In the genomic region with DNA sequence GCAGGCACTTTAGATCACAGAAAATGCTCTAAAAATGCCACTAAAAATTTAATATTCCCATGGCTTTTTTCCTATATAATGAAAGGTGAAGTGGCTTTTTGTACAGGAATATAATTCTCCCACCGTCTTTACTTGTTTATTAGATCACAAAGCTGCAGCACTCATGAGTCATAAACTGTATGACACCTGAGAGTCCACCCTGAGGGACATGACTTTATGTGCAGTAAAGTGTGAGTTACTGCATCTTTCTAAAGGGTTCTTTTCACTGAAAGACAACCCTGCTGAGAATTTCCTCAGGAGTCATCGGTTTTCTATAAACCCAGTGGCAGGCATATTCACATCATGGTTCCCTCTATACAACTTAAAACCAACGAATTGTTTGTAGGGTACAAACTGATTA, we compare ENCODE assay signal across 15 cellular contexts.
DNase-seq lines count a peak whose midpoint lies in the region; TF ChIP-seq lines count a peak whose summit lies in the region.
"Had no signal": no experiment of that assay in that cellular context is flagged by ENCODE, and none has a peak within 500 bp of the region (broad histone marks: within the 10 kb centered on the region; RNA-seq: fewer than 3 reads in every experiment).

No MANE protein-coding gene starts in this region.

- H3K27me3 ChIP-seq in neural progenitor cell = no peaks in the 10 kb centered on the region
- H3K27me3 ChIP-seq: adrenal gland had no signal

- TF ChIP-seq CTCF in cardiac fibroblast (IDR thresholded peaks at IDR 0.05; ENCODE audit: low read depth, low read length) = no peak
- TF ChIP-seq CTCF in neural progenitor cell (IDR thresholded peaks at IDR 0.05) = no peak

- H3K79me2 ChIP-seq in neural progenitor cell (ENCODE audit: low read depth) = peaks cover 100% of the 10 kb centered on the region

- H3K36me3 Mint-ChIP-seq in neural progenitor cell = peaks cover 38% of the 10 kb centered on the region

- peak overlapping the region; percentile 1 for H3K4me2 ChIP-seq in neural progenitor cell

- H3K9me3 Mint-ChIP-seq in neural progenitor cell = peaks cover 7% of the 10 kb centered on the region
- H3K9me3 Mint-ChIP-seq: activated T-cell treated with anti-CD3 and anti-CD28 coated beads, Interleukin-2, amount 50 U/mL, for 72 hours had no signal

- H3K4me1 Mint-ChIP-seq in neural progenitor cell = peaks cover 19% of the 10 kb centered on the region

- no peak overlapping the region for H3K4me3 Mint-ChIP-seq in neural progenitor cell
- H3K4me3 Mint-ChIP-seq: activated T-cell treated with anti-CD3 and anti-CD28 coated beads, Interleukin-2, amount 50 U/mL, for 72 hours had no signal

- no peak overlapping the region for H3K9ac ChIP-seq in neural progenitor cell

- H3K9me3 ChIP-seq in neural progenitor cell (ENCODE audit: low read depth) = no peaks in the 10 kb centered on the region
- H3K9me3 ChIP-seq: adrenal gland had no signal

- H4K20me1 ChIP-seq in neural progenitor cell (ENCODE audit: low read depth) = peaks cover 81% of the 10 kb centered on the region

- H3K27ac Mint-ChIP-seq in neural progenitor cell = no peak overlapping the region
- H3K27ac Mint-ChIP-seq: activated T-cell treated with anti-CD3 and anti-CD28 coated beads, Interleukin-2, amount 50 U/mL, for 72 hours had no signal

- no peak overlapping the region for H3K27ac ChIP-seq in neural progenitor cell
- H3K27ac ChIP-seq: 22Rv1, adrenal gland had no signal

- no peak overlapping the region for H2AFZ ChIP-seq in neural progenitor cell (replicated peaks)

- H3K27me3 Mint-ChIP-seq in neural progenitor cell (ENCODE audit: insufficient read depth, low read depth) = peaks cover 2% of the 10 kb centered on the region

- H3K36me3 ChIP-seq in neural progenitor cell = no peaks in the 10 kb centered on the region
- H3K36me3 ChIP-seq: adrenal gland had no signal

- H3F3A ChIP-seq in neural progenitor cell (ENCODE audit: low read depth) = no peaks in the 10 kb centered on the region

- H3K4me3 ChIP-seq in cardiac fibroblast (replicated peaks in 1 of 2; ENCODE audit: low read depth in 2 of 2, low read length in 2 of 2) (no peak overlapping the region), neural progenitor cell (no peak overlapping the region)
- H3K4me3 ChIP-seq: adrenal gland had no signal

- DNase-seq in DMS79 treated with DMSO at 0.1 percent for 48 hours (lab: John Stamatoyannopoulos, UW) = peak; percentile 33
- no peak for DNase-seq in DMS79 (lab: John Stamatoyannopoulos, UW)
- peak; percentile 86 for DNase-seq in M059J (ENCODE audit: low read depth)
- DNase-seq in cardiac fibroblast (ENCODE audit: low read depth in 2 of 2) = peak; percentile 14 to 57
- DNase-seq in neural progenitor cell (ENCODE audit: low spot score) = no peak
- no peak for DNase-seq in SIG-M5 treated with dmso at 0.1 percent for 504 hours (lab: John Stamatoyannopoulos, UW; ENCODE audit: unreplicated experiment)
- DNase-seq in NAMALWA (ENCODE audit: low spot score) = no peak
- DNase-seq in NCI-H526 treated with DMSO at 0.1 percent for 48 hours (lab: John Stamatoyannopoulos, UW) = no peak
- DNase-seq: activated CD4-positive, alpha-beta T cell treated with anti-CD3 and anti-CD28 coated beads, Interleukin-2, amount 50 U/mL, for 48 hours; activated T-cell treated with anti-CD3 and anti-CD28 coated beads, Interleukin-2, amount 50 U/mL, for 72 hours; adrenal gland; NCI-H1092; NCI-H2227 treated with DMSO at 0.1 percent for 48 hours; stimulated activated CD4-positive, alpha-beta T cell treated with anti-CD3 and anti-CD28 coated beads, Interleukin-2, amount 100 ng/mL, for 48 hours had no signal

- peaks cover 14% of the 10 kb centered on the region for H3K4me1 ChIP-seq in neural progenitor cell

Comparison
In these comparisons a context has a peak if more than half of its experiments do, and no peak if none do; other contexts are left out.
1. DNase-seq: peak in DMS79 treated with DMSO at 0.1 percent for 48 hours (single experiment), M059J (single experiment) and cardiac fibroblast (2 of 2); none in DMS79 (single experiment), neural progenitor cell (single experiment), SIG-M5 treated with dmso at 0.1 percent for 504 hours (single experiment), NAMALWA (single experiment) and NCI-H526 treated with DMSO at 0.1 percent for 48 hours (single experiment).